ENCODE assay signal across 20 cellular contexts in genomic region chr11:2298131-2298794, GRCh38. TPM values are rescaled to one million over a fixed set of nuclear protein-coding genes. Genes with fewer than 3 reads are reported as not detected.
DNase-seq lines count a peak whose midpoint lies in the region; ATAC-seq and TF ChIP-seq lines count a peak whose summit lies in the region.
"Had no signal": no experiment of that assay in that cellular context is flagged by ENCODE, and none has a peak within 500 bp of the region (broad histone marks: within the 10 kb centered on the region; RNA-seq: fewer than 3 reads in every experiment).

No MANE protein-coding gene starts in this region.

- H3K4me1 Mint-ChIP-seq in activated CD8-positive, alpha-beta T cell treated with anti-CD3 and anti-CD28 coated beads, Interleukin-2, amount 10 ng/mL, durations not matched to agents 7 days and 5 days (ENCODE audit: low read depth), result peaks cover 43% of the 10 kb centered on the region
- H3K4me1 Mint-ChIP-seq in activated CD8-positive, alpha-beta T cell treated with anti-CD3 and anti-CD28 coated beads for 36 hours (ENCODE audit: low read depth), result peaks cover 53% of the 10 kb centered on the region
- H3K4me1 Mint-ChIP-seq in T-cell, result peaks cover 32 to 59% (median 55%) of the 10 kb centered on the region in 3 donors

- H3K4me3 ChIP-seq in gastrocnemius medialis, result no peak overlapping the region
- H3K4me3 ChIP-seq: SJSA1, thoracic aorta had no signal

- H3K27ac ChIP-seq in gastrocnemius medialis, result no peak overlapping the region
- H3K27ac ChIP-seq: SJSA1, thoracic aorta had no signal

- no peaks in the 10 kb centered on the region for H3K36me3 ChIP-seq in gastrocnemius medialis
- H3K36me3 ChIP-seq: SJSA1, thoracic aorta had no signal

- no peaks in the 10 kb centered on the region for H3K9me3 ChIP-seq in gastrocnemius medialis
- H3K9me3 ChIP-seq: SJSA1, thoracic aorta had no signal

- peak; percentile 16 for DNase-seq in activated CD8-positive, alpha-beta T cell treated with anti-CD3 and anti-CD28 coated beads, Interleukin-2, amount 10 ng/mL, durations not matched to agents 7 days and 5 days
- DNase-seq in activated CD8-positive, alpha-beta T cell treated with anti-CD3 and anti-CD28 coated beads for 36 hours, result no peak
- DNase-seq in T-cell (peak in 3 of 34 experiments; percentile 4 to 20 (median 8)), left lobe of liver (ENCODE audit: low spot score) (peak; percentile 39), gastrocnemius medialis (no peak)
- DNase-seq in stimulated activated CD8-positive, alpha-beta memory T cell treated with anti-CD3 and anti-CD28 coated beads, Interleukin-4, amount 100 ng/mL, for 48 hours, result peak; percentile 19
- DNase-seq: activated CD4-positive, alpha-beta T cell treated with anti-CD3 and anti-CD28 coated beads, Interleukin-2, amount 50 U/mL, for 4 hours; activated gamma-delta T cell treated with Interleukin-2 at 50 U/mL for 16 hours; EL; hypothalamus; MV-4-11; NCI-H2081 treated with DMSO at 0.1 percent for 48 hours; NCI-H524 treated with DMSO at 0.1 percent for 48 hours; right cardiac atrium had no signal

- H3K36me3 Mint-ChIP-seq in activated CD8-positive, alpha-beta T cell treated with anti-CD3 and anti-CD28 coated beads, Interleukin-2, amount 10 ng/mL, durations not matched to agents 7 days and 5 days (ENCODE audit: low read depth), result peaks cover 14% of the 10 kb centered on the region
- no peaks in the 10 kb centered on the region for H3K36me3 Mint-ChIP-seq in activated CD8-positive, alpha-beta T cell treated with anti-CD3 and anti-CD28 coated beads for 36 hours (ENCODE audit: low read depth)
- peaks cover 6% of the 10 kb centered on the region for H3K36me3 Mint-ChIP-seq in T-cell
- H3K36me3 Mint-ChIP-seq: brain had no signal

- no peaks in the 10 kb centered on the region for H3K4me1 ChIP-seq in gastrocnemius medialis

- ATAC-seq in activated CD8-positive, alpha-beta T cell treated with anti-CD3 and anti-CD28 coated beads, Interleukin-2, amount 10 ng/mL, durations not matched to agents 7 days and 5 days, result no peak
- ATAC-seq in activated CD8-positive, alpha-beta T cell treated with anti-CD3 and anti-CD28 coated beads for 36 hours, result no peak
- ATAC-seq in T-cell (replicated peaks in 1 of 4), result no peak
- ATAC-seq in left lobe of liver, result no peak
- no peak for ATAC-seq in HG03025 (IDR thresholded peaks at IDR 0.05; ENCODE audit: low FRiP score, unreplicated experiment)
- no peak for ATAC-seq in HG02885 (IDR thresholded peaks at IDR 0.05; ENCODE audit: poor library complexity, unreplicated experiment)
- no peak for ATAC-seq in gastrocnemius medialis
- ATAC-seq: right cardiac atrium had no signal

- H3K4me3 Mint-ChIP-seq in activated CD8-positive, alpha-beta T cell treated with anti-CD3 and anti-CD28 coated beads, Interleukin-2, amount 10 ng/mL, durations not matched to agents 7 days and 5 days, result no peak overlapping the region
- H3K4me3 Mint-ChIP-seq in activated CD8-positive, alpha-beta T cell treated with anti-CD3 and anti-CD28 coated beads for 36 hours, result no peak overlapping the region
- peak overlapping the region in 1 of 3 donors; percentile 98 for H3K4me3 Mint-ChIP-seq in T-cell
- H3K4me3 Mint-ChIP-seq: brain had no signal

- CTCF ChIA-PET in activated CD8-positive, alpha-beta T cell treated with anti-CD3 and anti-CD28 coated beads, Interleukin-2, amount 10 ng/mL, durations not matched to agents 7 days and 5 days (lab: Charles Lee), result interaction anchor here (1.3 to 12.4 kb wide), 6 partner anchors 13 to 122 kb away, joined by 3 to 351 read pairs (median 7); partner anchors contain the start of gene TSSC4
- CTCF ChIA-PET in activated CD8-positive, alpha-beta T cell treated with anti-CD3 and anti-CD28 coated beads for 36 hours (lab: Charles Lee), result interaction anchor here (0.7 to 13.9 kb wide), 14 partner anchors 12 to 260 kb away, joined by 3 to 381 read pairs (median 5); no protein-coding TSS in a partner anchor
- CTCF ChIA-PET in T-cell (lab: Charles Lee), result interaction anchor here in 1 of 2 donors (0.6 kb wide), 1 partner anchor 10 kb away, joined by 3 read pairs; no protein-coding TSS in a partner anchor

- H3K9me3 Mint-ChIP-seq in activated CD8-positive, alpha-beta T cell treated with anti-CD3 and anti-CD28 coated beads, Interleukin-2, amount 10 ng/mL, durations not matched to agents 7 days and 5 days (ENCODE audit: insufficient read depth), result no peaks in the 10 kb centered on the region
- H3K9me3 Mint-ChIP-seq in activated CD8-positive, alpha-beta T cell treated with anti-CD3 and anti-CD28 coated beads for 36 hours, result no peaks in the 10 kb centered on the region
- H3K9me3 Mint-ChIP-seq in T-cell, result no peaks in the 10 kb centered on the region

- POLR2A ChIA-PET in activated CD8-positive, alpha-beta T cell treated with anti-CD3 and anti-CD28 coated beads, Interleukin-2, amount 10 ng/mL, durations not matched to agents 7 days and 5 days (lab: Charles Lee), result no interaction called here
- POLR2A ChIA-PET in activated CD8-positive, alpha-beta T cell treated with anti-CD3 and anti-CD28 coated beads for 36 hours (lab: Charles Lee), result interaction anchor here (1.2 kb wide), 1 partner anchor 105 kb away, joined by 4 read pairs; no protein-coding TSS in a partner anchor
- POLR2A ChIA-PET in T-cell (lab: Charles Lee), result no interaction called here

- no peak for TF ChIP-seq POLR2A in gastrocnemius medialis (IDR thresholded peaks at IDR 0.05)

- intact Hi-C loops in activated CD8-positive, alpha-beta T cell treated with anti-CD3 and anti-CD28 coated beads for 36 hours (cut with micrococcal nuclease), result loop anchor here (2.0 kb wide), 1 partner anchor 101 kb away; no protein-coding TSS in a partner anchor
- intact Hi-C loops in gastrocnemius medialis (cut with DNase I; ENCODE audit: low total_unique reads), result no loop called here

- in situ Hi-C loops in gastrocnemius medialis (cut with MboI; ENCODE audit: low sequenced_read_pairs in 4 of 4), result loop anchor here in 3 of 4 donors (5.0 to 10.0 kb wide), 2 partner anchors 127 to 129 kb away; no protein-coding TSS in a partner anchor

- H3K27ac Mint-ChIP-seq in activated CD8-positive, alpha-beta T cell treated with anti-CD3 and anti-CD28 coated beads, Interleukin-2, amount 10 ng/mL, durations not matched to agents 7 days and 5 days, result peak overlapping the region; percentile 48
- no peak overlapping the region for H3K27ac Mint-ChIP-seq in activated CD8-positive, alpha-beta T cell treated with anti-CD3 and anti-CD28 coated beads for 36 hours
- H3K27ac Mint-ChIP-seq in T-cell, result peak overlapping the region; percentile 77 to 87
- H3K27ac Mint-ChIP-seq: brain had no signal

- peaks cover 4% of the 10 kb centered on the region for H3K27me3 Mint-ChIP-seq in activated CD8-positive, alpha-beta T cell treated with anti-CD3 and anti-CD28 coated beads, Interleukin-2, amount 10 ng/mL, durations not matched to agents 7 days and 5 days (ENCODE audit: low read depth)
- no peaks in the 10 kb centered on the region for H3K27me3 Mint-ChIP-seq in activated CD8-positive, alpha-beta T cell treated with anti-CD3 and anti-CD28 coated beads for 36 hours
- no peaks in the 10 kb centered on the region for H3K27me3 Mint-ChIP-seq in T-cell

- peaks cover 0 to 4% (median 0%) of the 10 kb centered on the region in 3 donors for H3K27me3 ChIP-seq in gastrocnemius medialis
- H3K27me3 ChIP-seq: SJSA1 had no signal

- no peak for TF ChIP-seq CTCF in activated CD8-positive, alpha-beta T cell treated with anti-CD3 and anti-CD28 coated beads for 36 hours (IDR thresholded peaks at IDR 0.05)
- TF ChIP-seq CTCF in gastrocnemius medialis (IDR thresholded peaks at IDR 0.05 in 4 of 5, conservative IDR thresholded peaks at IDR 0.05 in 1 of 5), result no peak

RNA-seq across cellular contexts. Expression of gene C11orf21, which starts 3.5 kb away (rescaled TPM):
- 10 to 100 TPM; 37.1 to 43.2 TPM for total RNA-seq in activated CD8-positive, alpha-beta T cell treated with anti-CD3 and anti-CD28 coated beads, Interleukin-2, amount 10 ng/mL, durations not matched to agents 7 days and 5 days
- total RNA-seq in activated CD8-positive, alpha-beta T cell treated with anti-CD3 and anti-CD28 coated beads for 36 hours, result 1 to 10 TPM; 2.1 to 2.2 TPM
- 100 to 1,000 TPM in 2 of 5 donors, 10 to 100 TPM in 3; 62.3 to 133 (median 88.9) TPM for total RNA-seq in T-cell
- 0.35 TPM for total RNA-seq in left lobe of liver
- under 1 TPM in 1 of 4 donors, not detected in 3; 0.10 TPM for total RNA-seq in gastrocnemius medialis

RNA-seq across cellular contexts. Expression of gene TSPAN32, which starts 3.5 kb away (rescaled TPM):
- 10 to 100 TPM; 39.7 to 47.0 TPM for total RNA-seq in activated CD8-positive, alpha-beta T cell treated with anti-CD3 and anti-CD28 coated beads, Interleukin-2, amount 10 ng/mL, durations not matched to agents 7 days and 5 days
- total RNA-seq in activated CD8-positive, alpha-beta T cell treated with anti-CD3 and anti-CD28 coated beads for 36 hours, result 1 to 10 TPM; 3.1 to 4.9 TPM
- total RNA-seq in T-cell (100 to 1,000 TPM in 2 of 5 donors, 10 to 100 TPM in 3; 66.9 to 185 (median 92.3) TPM), left lobe of liver (0.35 TPM), gastrocnemius medialis (not detected)

RNA-seq across cellular contexts. Expression of gene ASCL2, which starts 27.9 kb away (rescaled TPM):
- under 1 TPM; 0.13 to 0.53 TPM for total RNA-seq in activated CD8-positive, alpha-beta T cell treated with anti-CD3 and anti-CD28 coated beads, Interleukin-2, amount 10 ng/mL, durations not matched to agents 7 days and 5 days
- total RNA-seq in activated CD8-positive, alpha-beta T cell treated with anti-CD3 and anti-CD28 coated beads for 36 hours, result 1 to 10 TPM; 2.7 to 3.4 TPM
- 1 to 10 TPM in 1 of 5 donors, under 1 TPM in 4; 0.29 to 1.3 (median 0.51) TPM for total RNA-seq in T-cell
- 0.83 TPM for total RNA-seq in left lobe of liver
- not detected for total RNA-seq in gastrocnemius medialis
- total RNA-seq: OCI-LY7, SJSA1 had no signal

Comparison
In these comparisons a context has a peak if more than half of its experiments do, and no peak if none do; other contexts are left out.
1. DNase-seq: peak in activated CD8-positive, alpha-beta T cell treated with anti-CD3 and anti-CD28 coated beads, Interleukin-2, amount 10 ng/mL, durations not matched to agents 7 days and 5 days (single experiment), left lobe of liver (single experiment) and stimulated activated CD8-positive, alpha-beta memory T cell treated with anti-CD3 and anti-CD28 coated beads, Interleukin-4, amount 100 ng/mL, for 48 hours (single experiment); none in activated CD8-positive, alpha-beta T cell treated with anti-CD3 and anti-CD28 coated beads for 36 hours (single experiment) and gastrocnemius medialis (0 of 2).
2. RNA of gene C11orf21, which starts 3.5 kb away (total RNA-seq): 62.3 to 133 TPM in T-cell and 37.1 to 43.2 TPM in activated CD8-positive, alpha-beta T cell treated with anti-CD3 and anti-CD28 coated beads, Interleukin-2, amount 10 ng/mL, durations not matched to agents 7 days and 5 days; 2.1 to 2.2 TPM in activated CD8-positive, alpha-beta T cell treated with anti-CD3 and anti-CD28 coated beads for 36 hours, 0.35 TPM in left lobe of liver (single experiment) and 0.10 TPM in gastrocnemius medialis; every median in the first group is over 10 times any median in the second.
3. RNA of gene TSPAN32, which starts 3.5 kb away (total RNA-seq): 66.9 to 185 TPM in T-cell and 39.7 to 47.0 TPM in activated CD8-positive, alpha-beta T cell treated with anti-CD3 and anti-CD28 coated beads, Interleukin-2, amount 10 ng/mL, durations not matched to agents 7 days and 5 days; 3.1 to 4.9 TPM in activated CD8-positive, alpha-beta T cell treated with anti-CD3 and anti-CD28 coated beads for 36 hours, 0.35 TPM in left lobe of liver (single experiment) and not detected in gastrocnemius medialis; every median in the first group is over 4 times any median in the second.